1 cellular context compared by ENCODE assay signal in genomic region chr2:102110596-102111334, GRCh38.
TF ChIP-seq lines count a peak whose summit lies in the region.

No MANE protein-coding gene starts in this region.

TF ChIP-seq in WTC11, 78 proteins besides CTCF, POLR2A, EP300 and RAD21 (continued from another document):
- TF ChIP-seq, protein P1, sequence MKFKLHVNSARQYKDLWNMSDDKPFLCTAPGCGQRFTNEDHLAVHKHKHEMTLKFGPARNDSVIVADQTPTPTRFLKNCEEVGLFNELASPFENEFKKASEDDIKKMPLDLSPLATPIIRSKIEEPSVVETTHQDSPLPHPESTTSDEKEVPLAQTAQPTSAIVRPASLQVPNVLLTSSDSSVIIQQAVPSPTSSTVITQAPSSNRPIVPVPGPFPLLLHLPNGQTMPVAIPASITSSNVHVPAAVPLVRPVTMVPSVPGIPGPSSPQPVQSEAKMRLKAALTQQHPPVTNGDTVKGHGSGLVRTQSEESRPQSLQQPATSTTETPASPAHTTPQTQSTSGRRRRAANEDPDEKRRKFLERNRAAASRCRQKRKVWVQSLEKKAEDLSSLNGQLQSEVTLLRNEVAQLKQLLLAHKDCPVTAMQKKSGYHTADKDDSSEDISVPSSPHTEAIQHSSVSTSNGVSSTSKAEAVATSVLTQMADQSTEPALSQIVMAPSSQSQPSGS (CRISPR knock-in tag; IDR thresholded peaks at IDR 0.05; ENCODE audit: borderline replicate concordance, low read depth): no peak
- TF ChIP-seq, protein P2, sequence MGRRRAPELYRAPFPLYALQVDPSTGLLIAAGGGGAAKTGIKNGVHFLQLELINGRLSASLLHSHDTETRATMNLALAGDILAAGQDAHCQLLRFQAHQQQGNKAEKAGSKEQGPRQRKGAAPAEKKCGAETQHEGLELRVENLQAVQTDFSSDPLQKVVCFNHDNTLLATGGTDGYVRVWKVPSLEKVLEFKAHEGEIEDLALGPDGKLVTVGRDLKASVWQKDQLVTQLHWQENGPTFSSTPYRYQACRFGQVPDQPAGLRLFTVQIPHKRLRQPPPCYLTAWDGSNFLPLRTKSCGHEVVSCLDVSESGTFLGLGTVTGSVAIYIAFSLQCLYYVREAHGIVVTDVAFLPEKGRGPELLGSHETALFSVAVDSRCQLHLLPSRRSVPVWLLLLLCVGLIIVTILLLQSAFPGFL (CRISPR knock-in tag; IDR thresholded peaks at IDR 0.05; ENCODE audit: borderline replicate concordance): no peak
- no peak for TF ChIP-seq MYBL2 (CRISPR knock-in tag; IDR thresholded peaks at IDR 0.05)
